ENCODE assay signal across 19 cellular contexts in genomic region chr19:29323046-29323971, GRCh38.
A peak's percentile ranks its signal among the peaks of the same experiment; 100 is the strongest.
DNase-seq lines count a peak whose midpoint lies in the region; ATAC-seq and TF ChIP-seq lines count a peak whose summit lies in the region.
"Had no signal": no experiment of that assay in that cellular context is flagged by ENCODE, and none has a peak within 500 bp of the region (broad histone marks: within the 10 kb centered on the region; RNA-seq: fewer than 3 reads in every experiment).

No MANE protein-coding gene starts in this region.

- no peaks in the 10 kb centered on the region for H3K4me1 Mint-ChIP-seq in natural killer cell treated with Interleukin-12 subunit alpha and Interleukin-12 subunit beta and Interleukin-15 and Interleukin-18, amount 100 ng/mL, for 72 hours (ENCODE audit: low read depth in 2 of 2)

- 74 to 75% methylated on average over 19 of the region's 19 CpGs for WGBS in heart right ventricle, 2 donors

- H3K36me3 Mint-ChIP-seq in natural killer cell treated with Interleukin-12 subunit alpha and Interleukin-12 subunit beta and Interleukin-15 and Interleukin-18, amount 100 ng/mL, for 72 hours, result no peaks in the 10 kb centered on the region

- no peak for TF ChIP-seq CTCF in right atrium auricular region (IDR thresholded peaks at IDR 0.05)
- no peak for TF ChIP-seq CTCF in heart right ventricle (IDR thresholded peaks at IDR 0.05)

- DNase-seq in right atrium auricular region (ENCODE audit: low spot score) (peak; percentile 26), heart right ventricle (no peak), ecto neural progenitor cell (ENCODE audit: low spot score) (peak; percentile 29), COLO829 (ENCODE audit: low spot score) (no peak), HUDEP-2 (lab: John Stamatoyannopoulos, UW; ENCODE audit: unreplicated experiment in 76 of 76) (no peak), activated T-cell treated with anti-CD3 and anti-CD28 coated beads for 4 hours (no peak), dermis blood vessel endothelial cell (no peak)
- DNase-seq in natural killer cell treated with Interleukin-12 subunit alpha and Interleukin-12 subunit beta and Interleukin-15 and Interleukin-18, amount 100 ng/mL, for 72 hours (ENCODE audit: low spot score), result peak; percentile 48
- DNase-seq: CD4-positive, alpha-beta T cell; DMS53; EL; NCI-H1105; NCI-H1694 treated with DMSO at 0.1 percent for 48 hours; NCI-H226; NCI-H524; NCI-H82; PC-3; RPMI8226 had no signal

- no peaks in the 10 kb centered on the region for H3K9me3 Mint-ChIP-seq in natural killer cell treated with Interleukin-12 subunit alpha and Interleukin-12 subunit beta and Interleukin-15 and Interleukin-18, amount 100 ng/mL, for 72 hours

- no peak overlapping the region for H3K4me3 Mint-ChIP-seq in natural killer cell treated with Interleukin-12 subunit alpha and Interleukin-12 subunit beta and Interleukin-15 and Interleukin-18, amount 100 ng/mL, for 72 hours
- H3K4me3 Mint-ChIP-seq: CD4-positive, alpha-beta T cell had no signal

- no peak overlapping the region for H3K27ac Mint-ChIP-seq in natural killer cell treated with Interleukin-12 subunit alpha and Interleukin-12 subunit beta and Interleukin-15 and Interleukin-18, amount 100 ng/mL, for 72 hours
- H3K27ac Mint-ChIP-seq: CD4-positive, alpha-beta T cell had no signal

- H3K27ac ChIP-seq in right atrium auricular region, result no peak overlapping the region
- no peak overlapping the region for H3K27ac ChIP-seq in heart right ventricle
- H3K27ac ChIP-seq: A549 had no signal

- intact Hi-C loops in heart right ventricle (cut with DNase I), result loop anchor here in 1 of 10 donors (2.0 kb wide), 1 partner anchor 41 kb away; no protein-coding TSS in a partner anchor

- peaks cover 9 to 12% of the 10 kb centered on the region in 2 donors for H3K27me3 Mint-ChIP-seq in natural killer cell treated with Interleukin-12 subunit alpha and Interleukin-12 subunit beta and Interleukin-15 and Interleukin-18, amount 100 ng/mL, for 72 hours

- no peaks in the 10 kb centered on the region for H3K36me3 ChIP-seq in right atrium auricular region
- no peaks in the 10 kb centered on the region for H3K36me3 ChIP-seq in heart right ventricle

- no peaks in the 10 kb centered on the region for H3K27me3 ChIP-seq in right atrium auricular region
- peaks cover 0 to 25% (median 12%) of the 10 kb centered on the region in 7 donors for H3K27me3 ChIP-seq in heart right ventricle

- H3K9me3 ChIP-seq in right atrium auricular region (no peaks in the 10 kb centered on the region), heart right ventricle (no peaks in the 10 kb centered on the region)

- H3K4me3 ChIP-seq in right atrium auricular region (no peak overlapping the region), heart right ventricle (no peak overlapping the region)
- H3K4me3 ChIP-seq: A549 had no signal

- ATAC-seq in heart right ventricle, result no peak
- ATAC-seq in natural killer cell treated with Interleukin-12 subunit alpha and Interleukin-12 subunit beta and Interleukin-15 and Interleukin-18, amount 100 ng/mL, for 72 hours, result no peak
- ATAC-seq: A549, PC-3 had no signal

- H3K4me1 ChIP-seq in right atrium auricular region (no peaks in the 10 kb centered on the region), heart right ventricle (no peaks in the 10 kb centered on the region)
- H3K4me1 ChIP-seq: A549 had no signal

Comparison
In these comparisons a context has a peak if more than half of its experiments do, and no peak if none do; other contexts are left out.
1. DNase-seq: peak in right atrium auricular region (single experiment), ecto neural progenitor cell (single experiment) and natural killer cell treated with Interleukin-12 subunit alpha and Interleukin-12 subunit beta and Interleukin-15 and Interleukin-18, amount 100 ng/mL, for 72 hours (single experiment); none in heart right ventricle (0 of 2), COLO829 (single experiment), HUDEP-2 (0 of 76), activated T-cell treated with anti-CD3 and anti-CD28 coated beads for 4 hours (single experiment) and dermis blood vessel endothelial cell (single experiment).